In the genomic region with DNA sequence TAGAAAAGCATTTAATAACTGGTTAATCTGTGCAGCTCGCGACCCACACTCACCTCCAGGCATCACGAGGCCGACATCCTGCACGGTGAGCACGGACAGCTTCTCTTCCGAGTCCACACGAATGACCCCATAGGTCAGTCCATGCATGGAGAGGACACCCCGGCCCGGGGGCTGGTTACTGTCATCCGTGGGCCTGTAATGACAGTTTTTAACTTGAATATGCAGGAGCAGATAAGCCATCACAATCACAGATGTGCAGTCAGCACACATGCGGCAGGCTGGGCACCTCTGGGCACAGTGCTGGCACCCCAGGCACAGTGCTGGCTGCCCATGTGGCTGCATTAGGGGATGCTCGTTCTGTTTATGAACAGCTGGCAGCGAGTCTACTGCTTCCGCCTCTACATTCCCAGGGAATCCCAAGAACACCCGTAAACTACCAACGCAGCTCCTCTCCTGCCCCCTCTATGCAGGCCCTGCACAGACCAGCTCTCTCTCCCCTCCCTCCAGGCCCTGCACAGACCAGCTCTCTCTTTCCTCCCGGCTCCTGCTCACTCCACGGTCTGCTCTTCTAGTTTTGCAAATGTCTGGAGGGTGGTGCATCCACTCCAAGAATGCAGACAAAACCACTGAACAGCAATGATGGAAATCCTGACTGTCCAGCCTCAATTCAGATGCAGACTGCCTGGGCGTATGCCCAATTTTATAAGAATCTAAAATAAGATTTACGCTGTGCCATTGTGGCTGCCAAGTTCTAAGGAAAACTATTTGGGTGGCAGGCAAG, we compare ENCODE assay signal across 12 cellular contexts.
DNase-seq lines count a peak whose midpoint lies in the region; ATAC-seq, FAIRE-seq and TF ChIP-seq lines count a peak whose summit lies in the region.
"Had no signal": no experiment of that assay in that cellular context is flagged by ENCODE, and none has a peak within 500 bp of the region (broad histone marks: within the 10 kb centered on the region; RNA-seq: fewer than 3 reads in every experiment).

No MANE protein-coding gene starts in this region.

- H3K9me3 ChIP-seq in H1 (ENCODE audit: insufficient read depth in 2 of 2, low read depth in 1 of 2, low read length in 1 of 2), result no peaks in the 10 kb centered on the region
- H3K9me3 ChIP-seq in mesenchymal stem cell (ENCODE audit: control insufficient read depth, low read length), result no peaks in the 10 kb centered on the region
- H3K9me3 ChIP-seq in thoracic aorta, result no peaks in the 10 kb centered on the region
- no peaks in the 10 kb centered on the region for H3K9me3 ChIP-seq in kidney (ENCODE audit: control insufficient read depth in 1 of 2, low read length in 2 of 2)

- intact Hi-C loops in kidney (cut with DNase I), result no loop called here

- H2AFZ ChIP-seq in H1 (ENCODE audit: low read length) (no peak overlapping the region), mesenchymal stem cell (ENCODE audit: low read depth, low read length) (no peak overlapping the region)

- H3K56ac ChIP-seq in H1 (replicated peaks; ENCODE audit: insufficient read length, low read depth, low read length), result no peak overlapping the region

- H4K5ac ChIP-seq in H1 (ENCODE audit: insufficient read length, low read depth, low read length), result no peak overlapping the region

- H4K91ac ChIP-seq in H1 (replicated peaks; ENCODE audit: insufficient read length, low read length), result no peak overlapping the region
- H4K91ac ChIP-seq in mesenchymal stem cell (ENCODE audit: low read length), result no peak overlapping the region

- TF ChIP-seq CTCF in H1 (IDR thresholded peaks at IDR 0.05; ENCODE audit: control extremely low read depth in 1 of 3, insufficient read depth in 1 of 3, low read depth in 1 of 3, low read length in 3 of 3) (no peak), thoracic aorta (IDR thresholded peaks at IDR 0.05) (no peak), kidney (IDR thresholded peaks at IDR 0.05; ENCODE audit: borderline replicate concordance, extremely low read depth, insufficient read depth) (no peak)

- H4K8ac ChIP-seq in H1 (ENCODE audit: extremely low read depth, insufficient read depth, low read length) (no peak overlapping the region), mesenchymal stem cell (ENCODE audit: low read length) (no peak overlapping the region)

- H3K4me2 ChIP-seq in H1 (ENCODE audit: insufficient read depth in 1 of 2, low read depth in 2 of 2, low read length in 2 of 2) (no peak overlapping the region), mesenchymal stem cell (ENCODE audit: low read length, poor library complexity, severe bottlenecking) (no peak overlapping the region)

- WGBS in H1 (ENCODE audit: extremely low coverage in 1 of 2, insufficient coverage in 1 of 2, insufficient read length in 1 of 2, insufficient replicate concordance in 2 of 2, low coverage in 1 of 2, low lambda C conversion rate in 2 of 2, missing lambda C conversion rate in 1 of 2), 2 experiments, result 92% methylated on average over 21 of the region's 21 CpGs; no CpG with 5 or more reads in 1 of the 2 experiments
- 90% methylated on average over 21 of the region's 21 CpGs for WGBS in mesenchymal stem cell

- no peak for TF ChIP-seq RAD21 in H1 (IDR thresholded peaks at IDR 0.05 in 1 of 2, conservative IDR thresholded peaks at IDR 0.05 in 1 of 2; ENCODE audit: low read depth in 2 of 2, low read length in 2 of 2)

- H3K79me2 ChIP-seq in H1 (ENCODE audit: control insufficient read depth in 1 of 2, insufficient read depth in 2 of 2, low read length in 2 of 2), result no peaks in the 10 kb centered on the region

- no peak overlapping the region for H2BK15ac ChIP-seq in H1 (ENCODE audit: low read length)
- H2BK15ac ChIP-seq in mesenchymal stem cell (ENCODE audit: low read depth, poor library complexity, severe bottlenecking), result no peak overlapping the region

- no peak for TF ChIP-seq EP300 in H1 (IDR thresholded peaks at IDR 0.05; ENCODE audit: borderline replicate concordance in 1 of 2, low read depth in 2 of 2, low read length in 2 of 2)

- peak; percentile 21 for ATAC-seq in thoracic aorta (ENCODE audit: insufficient number of reproducible peaks, low FRiP score, low read depth)
- ATAC-seq in HG03039 (IDR thresholded peaks at IDR 0.05; ENCODE audit: unreplicated experiment), result no peak

- peaks cover 2% of the 10 kb centered on the region for H3K23me2 ChIP-seq in H1 (ENCODE audit: low read depth, low read length)

- no peak overlapping the region for H3K18ac ChIP-seq in H1 (ENCODE audit: extremely low read depth, low read length)
- peak overlapping the region in 1 of 2 experiments; percentile 28 for H3K18ac ChIP-seq in mesenchymal stem cell (ENCODE audit: low read depth in 1 of 2, low read length in 2 of 2)

- POLR2A ChIA-PET in H1 (lab: Charles Lee; ENCODE audit: partially characterized antibody), result no interaction called here

- H3K4me1 ChIP-seq in H1 (replicated peaks in 1 of 4; ENCODE audit: control insufficient read depth in 3 of 4, insufficient read depth in 4 of 4, low read length in 3 of 4) (peaks cover 0 to 5% (median 1%) of the 10 kb centered on the region in 4 experiments; a peak in 3 of 7 replicates), mesenchymal stem cell (ENCODE audit: control insufficient read depth, insufficient read depth, low read depth, low read length) (peaks cover 41% of the 10 kb centered on the region), thoracic aorta (ENCODE audit: control insufficient read depth in 1 of 2, low read depth in 2 of 2) (peaks cover 30 to 63% of the 10 kb centered on the region in 2 donors), kidney (ENCODE audit: control insufficient read depth in 1 of 2, insufficient read depth in 1 of 2, low read depth in 1 of 2, low read length in 2 of 2) (peaks cover 3 to 11% of the 10 kb centered on the region in 2 donors)

- H3K14ac ChIP-seq in H1 (ENCODE audit: insufficient read length) (no peak overlapping the region), mesenchymal stem cell (ENCODE audit: low read length in 2 of 2) (peak overlapping the region in 1 of 2 experiments; percentile 38)

- no peak overlapping the region for H2BK20ac ChIP-seq in H1 (ENCODE audit: low read length)

- CTCF ChIA-PET in H1 (lab: Charles Lee; ENCODE audit: partially characterized antibody), result interaction anchor here (1.6 kb wide), 1 partner anchor 78 kb away, joined by 3 read pairs; no protein-coding TSS in a partner anchor

- no peaks in the 10 kb centered on the region for H4K20me1 ChIP-seq in H1 (replicated peaks in 1 of 2; ENCODE audit: control insufficient read depth in 1 of 2, insufficient read depth in 2 of 2, low read length in 2 of 2)

- no peak overlapping the region for H3K9ac ChIP-seq in H1 (replicated peaks in 1 of 4; ENCODE audit: extremely low read depth in 1 of 4, low read depth in 3 of 4, low read length in 3 of 4)
- H3K9ac ChIP-seq in mesenchymal stem cell (ENCODE audit: low read length), result no peak overlapping the region
- H3K9ac ChIP-seq in kidney (ENCODE audit: low read length in 2 of 2), result no peak overlapping the region

- DNase-seq in M059J (ENCODE audit: low read depth), result peak; percentile 71
- no peak for DNase-seq in H1 (ENCODE audit: low read depth in 1 of 2, low spot score in 2 of 2)
- peak; percentile 42 for DNase-seq in mesenchymal stem cell
- no peak for DNase-seq in thoracic aorta (ENCODE audit: low spot score)
- no peak for DNase-seq in activated naive CD4-positive, alpha-beta T cell treated with Interleukin-2 at 50 U/mL for 16 hours
- DNase-seq in activated CD8-positive, alpha-beta memory T cell treated with anti-CD3 and anti-CD28 coated beads, Interleukin-2, amount 50 U/mL, for 48 hours, result no peak
- DNase-seq in kidney, result no peak
- DNase-seq: left cardiac atrium, NCI-H345 had no signal

- H3K27me3 ChIP-seq in H1 (replicated peaks in 1 of 4; ENCODE audit: control insufficient read depth in 3 of 4, extremely low read depth in 1 of 4, insufficient read depth in 3 of 4, low read length in 3 of 4) (no peaks in the 10 kb centered on the region), mesenchymal stem cell (ENCODE audit: control insufficient read depth in 1 of 2, insufficient read depth in 1 of 2, low read length in 2 of 2) (no peaks in the 10 kb centered on the region), thoracic aorta (replicated peaks; ENCODE audit: insufficient read depth) (no peaks in the 10 kb centered on the region)

- no peak overlapping the region for H2BK12ac ChIP-seq in H1 (ENCODE audit: low read depth, low read length)
- H2BK12ac ChIP-seq in mesenchymal stem cell (ENCODE audit: low read length in 2 of 2), result no peak overlapping the region

- H2BK120ac ChIP-seq in H1 (replicated peaks; ENCODE audit: low read depth, low read length) (no peak overlapping the region), mesenchymal stem cell (ENCODE audit: low read depth, low read length) (no peak overlapping the region)

- H3K79me1 ChIP-seq in H1 (ENCODE audit: low read depth, low read length) (no peaks in the 10 kb centered on the region), mesenchymal stem cell (replicated peaks; ENCODE audit: low read length, poor library complexity, severe bottlenecking) (peaks cover 12% of the 10 kb centered on the region)

- H2BK5ac ChIP-seq in H1 (ENCODE audit: low read depth, low read length) (0 out of 2 replicates have a peak overlapping the region, but pooled peaks have one; percentile 7), mesenchymal stem cell (ENCODE audit: low read depth, low read length, poor library complexity, severe bottlenecking) (peak overlapping the region; percentile 87)

- TF ChIP-seq POLR2A in H1 (IDR thresholded peaks at IDR 0.05; ENCODE audit: control extremely low read depth in 1 of 2, low read depth in 2 of 2, low read length in 2 of 2), result no peak

- no peak overlapping the region for H2AK5ac ChIP-seq in H1 (ENCODE audit: low read depth, low read length)
- peak overlapping the region; percentile 89 for H2AK5ac ChIP-seq in mesenchymal stem cell (ENCODE audit: low read length, severe bottlenecking)

- FAIRE-seq in H1 (lab: Jason Lieb, UNC) (no peak), kidney (lab: Jason Lieb, UNC) (no peak)
- FAIRE-seq: TTC549 had no signal

- no peak overlapping the region for H3K23ac ChIP-seq in H1 (ENCODE audit: insufficient read length)
- no peak overlapping the region for H3K23ac ChIP-seq in mesenchymal stem cell (ENCODE audit: low read length in 2 of 2)

- H3K4me3 ChIP-seq in H1 (ENCODE audit: extremely low read depth in 1 of 4, insufficient read depth in 2 of 4, low read depth in 3 of 4, low read length in 4 of 4), result no peak overlapping the region
- H3K4me3 ChIP-seq in mesenchymal stem cell (ENCODE audit: insufficient read depth in 1 of 2, low read depth in 1 of 2, low read length in 2 of 2), result no peak overlapping the region
- peak overlapping the region; percentile 63 for H3K4me3 ChIP-seq in thoracic aorta
- H3K4me3 ChIP-seq in kidney (ENCODE audit: low read length in 2 of 2), result peak overlapping the region in 1 of 2 donors; percentile 9

- H3K36me3 ChIP-seq in H1 (ENCODE audit: control insufficient read depth in 2 of 4, insufficient read depth in 4 of 4, low read length in 3 of 4) (no peaks in the 10 kb centered on the region; a peak in 2 of 8 replicates), mesenchymal stem cell (ENCODE audit: control insufficient read depth in 1 of 2, insufficient read depth in 2 of 2, low read depth in 1 of 2, low read length in 2 of 2) (peaks cover 40 to 46% of the 10 kb centered on the region in 2 experiments), thoracic aorta (peaks cover 8% of the 10 kb centered on the region), kidney (ENCODE audit: control insufficient read depth in 1 of 2, insufficient read depth in 2 of 2, low read length in 2 of 2) (peaks cover 14 to 15% of the 10 kb centered on the region in 2 donors)

- H3K27ac ChIP-seq in H1 (ENCODE audit: low read depth, low read length) (no peak overlapping the region), mesenchymal stem cell (ENCODE audit: low read length, poor library complexity, severe bottlenecking) (peak overlapping the region; percentile 90), thoracic aorta (peak overlapping the region; percentile 84), kidney (ENCODE audit: low read depth in 2 of 2, low read length in 2 of 2) (no peak overlapping the region)
- H3K27ac ChIP-seq: epithelial cell of prostate had no signal

- H3K4ac ChIP-seq in H1 (replicated peaks; ENCODE audit: insufficient read length, low read depth, low read length) (no peak overlapping the region), mesenchymal stem cell (ENCODE audit: low read depth in 1 of 2, low read length in 2 of 2) (peak overlapping the region in 1 of 2 experiments; percentile 32)

Comparison
In these comparisons a context has a peak if more than half of its experiments do, and no peak if none do; other contexts are left out.
1. DNase-seq: peak in M059J (single experiment) and mesenchymal stem cell (single experiment); none in H1 (0 of 2), thoracic aorta (single experiment), activated naive CD4-positive, alpha-beta T cell treated with Interleukin-2 at 50 U/mL for 16 hours (single experiment), activated CD8-positive, alpha-beta memory T cell treated with anti-CD3 and anti-CD28 coated beads, Interleukin-2, amount 50 U/mL, for 48 hours (single experiment) and kidney (single experiment).
2. H3K27ac ChIP-seq: peak in mesenchymal stem cell (single experiment) and thoracic aorta (2 of 2); none in H1 (single experiment) and kidney (0 of 2).